ENCODE assay signal across 18 cellular contexts in the genomic region with DNA sequence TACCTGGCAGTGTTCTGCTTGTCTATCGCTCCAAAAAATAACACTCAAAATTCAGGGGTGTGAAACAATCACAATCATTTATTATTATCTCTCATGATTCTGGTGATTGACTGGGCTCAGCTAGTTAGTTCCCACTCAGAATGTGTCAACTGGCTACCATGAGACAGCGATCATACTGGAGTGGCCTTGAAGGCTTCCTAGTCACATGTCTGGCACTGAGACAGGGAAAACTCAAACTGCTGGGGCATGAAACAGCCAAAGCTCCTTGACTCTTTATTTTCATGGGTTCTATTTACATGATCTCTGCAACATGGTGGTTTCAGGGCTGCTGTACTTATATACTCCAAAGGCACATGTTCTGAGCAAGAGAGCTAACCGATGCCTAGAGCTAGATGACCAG.
"Had no signal": no experiment of that assay in that cellular context is flagged by ENCODE, and none has a peak within 500 bp of the region (broad histone marks: within the 10 kb centered on the region; RNA-seq: fewer than 3 reads in every experiment).

No MANE protein-coding gene starts in this region.

- H3K36me3 ChIP-seq: gastrocnemius medialis, heart right ventricle, prostate gland, sigmoid colon, tibial artery, uterus had no signal

- H3K27ac ChIP-seq: dorsolateral prefrontal cortex, gastrocnemius medialis, heart right ventricle, prostate gland, sigmoid colon, tibial artery, uterus, VCaP had no signal

- ATAC-seq: gastrocnemius medialis; heart right ventricle; left colon; mucosa of descending colon; natural killer cell; stimulated activated effector memory CD8-positive, alpha-beta T cell treated with anti-CD3 and anti-CD28 coated beads, Interleukin-12 subunit alpha, Interleukin-12 subunit beta, amount 100 ng/mL, for 72 hours had no signal

- H3K4me3 ChIP-seq: dorsolateral prefrontal cortex, gastrocnemius medialis, heart right ventricle, mucosa of descending colon, prostate gland, sigmoid colon, tibial artery, uterus had no signal

- H3K27me3 ChIP-seq: dorsolateral prefrontal cortex, gastrocnemius medialis, heart right ventricle, sigmoid colon, tibial artery, uterus had no signal

- DNase-seq: activated CD4-positive, alpha-beta memory T cell treated with anti-CD3 and anti-CD28 coated beads for 36 hours; activated CD4-positive, alpha-beta T cell treated with anti-CD3 and anti-CD28 coated beads for 1 hour; activated naive CD4-positive, alpha-beta T cell treated with anti-CD3 and anti-CD28 coated beads, Interleukin-2, amount 50 U/mL, for 16 hours; activated T-cell treated with anti-CD3 and anti-CD28 coated beads, Interleukin-2, amount 50 U/mL, for 24 hours; dorsolateral prefrontal cortex; endodermal cell; erythroblast; gastrocnemius medialis; heart right ventricle; left colon; mucosa of descending colon; natural killer cell; sigmoid colon; tibial artery; uterus had no signal

- H3K4me1 ChIP-seq: prostate gland, uterus had no signal

- H3K9me3 ChIP-seq: gastrocnemius medialis, heart right ventricle, mucosa of descending colon, prostate gland, sigmoid colon, tibial artery, uterus had no signal
